9 cellular contexts compared by ENCODE assay signal in genomic region chr6:166541366-166541765, GRCh38. TPM values are rescaled to one million over a fixed set of nuclear protein-coding genes. Genes with fewer than 3 reads are reported as not detected.
A peak's percentile ranks its signal among the peaks of the same experiment; 100 is the strongest.
DNase-seq lines count a peak whose midpoint lies in the region; ATAC-seq lines count a peak whose summit lies in the region.
"Had no signal": no experiment of that assay in that cellular context is flagged by ENCODE, and none has a peak within 500 bp of the region (broad histone marks: within the 10 kb centered on the region; RNA-seq: fewer than 3 reads in every experiment).

No MANE protein-coding gene starts in this region.

- H3K4me3 Mint-ChIP-seq in CD4-positive, CD25-positive, alpha-beta regulatory T cell, result peak overlapping the region; percentile 84 to 92 (median 88)

- peak in 1 of 2 donors; percentile 10 for ATAC-seq in CD4-positive, CD25-positive, alpha-beta regulatory T cell (ENCODE audit: low read depth in 2 of 2)
- ATAC-seq in GM21381 (IDR thresholded peaks at IDR 0.05; ENCODE audit: unreplicated experiment) (peak; percentile 34), left ventricle myocardium superior (peak; percentile 33), GM18873 (IDR thresholded peaks at IDR 0.05; ENCODE audit: low FRiP score, unreplicated experiment) (no peak)

- peak overlapping the region; percentile 69 for H3K4me2 ChIP-seq in Karpas-422 (ENCODE audit: low read depth, low read length, poor library complexity, severe bottlenecking)

- H3K4me1 ChIP-seq in CD4-positive, CD25-positive, alpha-beta regulatory T cell (ENCODE audit: control insufficient read depth, insufficient read depth, low read length, poor library complexity, severe bottlenecking), result peaks cover 35% of the 10 kb centered on the region
- H3K4me1 ChIP-seq in Karpas-422 (ENCODE audit: low read length), result peaks cover 63% of the 10 kb centered on the region

- H3K27ac ChIP-seq in CD4-positive, CD25-positive, alpha-beta regulatory T cell (ENCODE audit: insufficient read depth, low read length, poor library complexity, severe bottlenecking), result peak overlapping the region; percentile 83
- peak overlapping the region; percentile 82 for H3K27ac ChIP-seq in Karpas-422 (ENCODE audit: low read length)

- H3K79me2 ChIP-seq in Karpas-422 (ENCODE audit: low read length), result no peaks in the 10 kb centered on the region

- peak in 1 of 3 donors; percentile 41 for DNase-seq in CD4-positive, CD25-positive, alpha-beta regulatory T cell
- DNase-seq in Karpas-422 (no peak), left ventricle myocardium superior (no peak), HPDE6-E6E7 (ENCODE audit: extremely low spot score) (no peak), SW480 (ENCODE audit: low spot score) (no peak), NCI-H774 (lab: John Stamatoyannopoulos, UW) (no peak)
- DNase-seq: DMS79 treated with DMSO at 0.1 percent for 48 hours had no signal

- no peaks in the 10 kb centered on the region for H3K27me3 ChIP-seq in CD4-positive, CD25-positive, alpha-beta regulatory T cell (ENCODE audit: control insufficient read depth, insufficient read depth, low read length)
- no peaks in the 10 kb centered on the region for H3K27me3 ChIP-seq in Karpas-422 (ENCODE audit: low read length)

- H4K20me1 ChIP-seq in Karpas-422 (ENCODE audit: insufficient read depth, low read depth, low read length), result no peaks in the 10 kb centered on the region

- H3K9me3 Mint-ChIP-seq in CD4-positive, CD25-positive, alpha-beta regulatory T cell, result no peaks in the 10 kb centered on the region

- peak overlapping the region; percentile 88 to 95 (median 90) for H3K27ac Mint-ChIP-seq in CD4-positive, CD25-positive, alpha-beta regulatory T cell

- H3K4me3 ChIP-seq in CD4-positive, CD25-positive, alpha-beta regulatory T cell (ENCODE audit: low read depth, low read length), result peak overlapping the region; percentile 87
- peak overlapping the region; percentile 58 for H3K4me3 ChIP-seq in Karpas-422 (ENCODE audit: low read length)

- H3K4me1 Mint-ChIP-seq in CD4-positive, CD25-positive, alpha-beta regulatory T cell, result peaks cover 17 to 39% (median 20%) of the 10 kb centered on the region in 4 donors

- H2AFZ ChIP-seq in Karpas-422 (ENCODE audit: low read length), result peak overlapping the region; percentile 70

- no peaks in the 10 kb centered on the region for H3K9me2 ChIP-seq in Karpas-422 (replicated peaks; ENCODE audit: insufficient read depth, low read length)

- intact Hi-C loops in left ventricle myocardium superior (cut with micrococcal nuclease), result no loop called here

- peak overlapping the region; percentile 65 for H3K9ac ChIP-seq in Karpas-422 (ENCODE audit: low read length)

- H3K36me3 Mint-ChIP-seq in CD4-positive, CD25-positive, alpha-beta regulatory T cell, result peaks cover 4% of the 10 kb centered on the region

- H3K27me3 Mint-ChIP-seq in CD4-positive, CD25-positive, alpha-beta regulatory T cell, result no peaks in the 10 kb centered on the region

- no peaks in the 10 kb centered on the region for H3K36me3 ChIP-seq in CD4-positive, CD25-positive, alpha-beta regulatory T cell (ENCODE audit: control insufficient read depth, insufficient read depth, low read length)
- no peaks in the 10 kb centered on the region for H3K36me3 ChIP-seq in Karpas-422 (ENCODE audit: insufficient read depth, low read length)

- H3K9me3 ChIP-seq in CD4-positive, CD25-positive, alpha-beta regulatory T cell (ENCODE audit: control insufficient read depth in 2 of 2, low read length in 2 of 2), result no peaks in the 10 kb centered on the region
- H3K9me3 ChIP-seq in Karpas-422 (ENCODE audit: low read length), result no peaks in the 10 kb centered on the region

RNA-seq across cellular contexts. Expression of gene RAMACL, which starts 45.1 kb away (rescaled TPM):
- 0.52 TPM for total RNA-seq in CD4-positive, CD25-positive, alpha-beta regulatory T cell
- under 1 TPM; 0.16 to 0.35 (median 0.30) TPM for polyA plus RNA-seq in CD4-positive, CD25-positive, alpha-beta regulatory T cell
- total RNA-seq in Karpas-422 (2014; rRNA removed; shearing (Covaris generic); ENCODE audit: low replicate concordance), result 1.7 and 3.6 TPM in 2 replicates
- 0.67 TPM for total RNA-seq in left ventricle myocardium superior
